ENCODE assay signal across 1 cellular context in the genomic region with DNA sequence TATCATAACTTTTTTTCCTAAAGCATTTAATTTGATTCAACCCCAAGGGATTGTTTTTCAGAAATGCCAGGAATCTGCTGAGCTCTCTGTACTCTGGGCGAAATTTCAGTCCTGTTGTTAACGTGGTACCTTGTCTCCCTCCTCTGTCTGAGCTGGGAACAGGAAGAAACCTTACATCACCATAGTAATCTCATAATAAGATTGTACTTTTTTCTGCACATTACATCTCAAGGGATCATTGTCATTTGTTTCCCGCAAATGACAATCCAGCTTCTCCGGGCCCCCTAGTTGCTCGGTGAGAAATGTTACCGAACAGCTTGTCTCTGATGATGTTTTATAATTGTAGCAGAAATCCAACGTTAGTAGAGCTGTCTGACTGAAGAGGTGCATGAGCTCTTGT.
TF ChIP-seq lines count a peak whose summit lies in the region.

No MANE protein-coding gene starts in this region.

TF ChIP-seq in GM23338, 12 proteins besides CTCF, POLR2A, EP300 and RAD21 (continued from another document):
- no peak for TF ChIP-seq ZNF462 (CRISPR knock-in tag; IDR thresholded peaks at IDR 0.05)
- TF ChIP-seq EZH2 (IDR thresholded peaks at IDR 0.05; ENCODE audit: low read depth, unreplicated experiment): no peak
- TF ChIP-seq CREB1 (CRISPR knock-in tag; IDR thresholded peaks at IDR 0.05; ENCODE audit: low read depth): no peak
- no peak for TF ChIP-seq ZNF114 (CRISPR knock-in tag; IDR thresholded peaks at IDR 0.05)
